ENCODE assay signal across 23 cellular contexts in the genomic region with DNA sequence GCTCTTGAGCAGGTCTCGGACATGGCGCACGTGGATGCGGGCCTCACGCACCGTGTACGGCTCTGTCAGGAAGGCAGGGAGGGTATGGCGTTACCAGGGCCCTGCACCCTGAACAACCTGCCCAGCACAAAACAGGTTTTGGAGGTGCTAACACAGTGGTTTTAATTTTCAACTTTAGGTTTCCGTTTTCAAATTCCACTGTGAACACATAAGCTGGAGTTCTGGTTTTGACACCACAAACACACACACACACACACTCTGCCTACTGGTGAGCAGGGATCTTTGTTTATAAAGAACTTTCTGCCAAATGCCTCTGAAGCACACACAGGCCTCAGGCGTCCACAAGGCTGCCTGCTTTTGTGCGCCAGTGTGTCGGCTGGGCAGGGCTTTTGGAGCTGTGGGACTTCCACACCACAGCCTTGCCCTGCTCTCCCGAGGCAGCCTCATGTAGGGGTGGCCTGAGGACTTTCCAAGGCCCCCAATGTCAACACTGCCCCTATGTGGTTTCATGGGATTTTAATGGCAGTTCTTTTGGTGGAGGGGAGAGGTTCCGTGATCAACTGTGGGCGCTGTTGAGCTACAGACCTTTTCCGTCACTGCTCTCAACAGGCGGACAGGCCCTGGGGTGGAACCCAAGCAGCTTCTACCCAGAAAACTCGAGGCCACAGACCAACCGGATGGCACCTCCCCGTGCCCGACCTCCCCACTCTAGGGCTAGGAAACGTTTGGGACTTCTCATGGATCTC. TPM values are rescaled to one million over a fixed set of nuclear protein-coding genes. Genes with fewer than 3 reads are reported as not detected.
DNase-seq lines count a peak whose midpoint lies in the region; ATAC-seq, FAIRE-seq and TF ChIP-seq lines count a peak whose summit lies in the region.
"Had no signal": no experiment of that assay in that cellular context is flagged by ENCODE, and none has a peak within 500 bp of the region (broad histone marks: within the 10 kb centered on the region; RNA-seq: fewer than 3 reads in every experiment).

No MANE protein-coding gene starts in this region.

- H3K4me3 ChIP-seq in heart right ventricle (no peak overlapping the region), K562 (no peak overlapping the region), HepG2 (replicated peaks in 1 of 3; ENCODE audit: insufficient read depth in 1 of 3, low read depth in 2 of 3, low read length in 3 of 3) (no peak overlapping the region), stomach smooth muscle (ENCODE audit: low read length in 2 of 2) (no peak overlapping the region)
- H3K4me3 ChIP-seq: thoracic aorta had no signal

- FAIRE-seq in K562 (lab: Jason Lieb, UNC) = no peak
- FAIRE-seq in HepG2 (lab: Jason Lieb, UNC) = no peak
- FAIRE-seq: GM12891 had no signal

- in situ Hi-C loops in K562 (cut with MboI) (no loop called here), HepG2 (cut with HindIII; ENCODE audit: extremely low pct_ligation_motif_present, low pct_unique_long_range_greater_than_20kb) (no loop called here)

- H3K4me1 ChIP-seq in heart right ventricle = peaks cover 0 to 35% (median 20%) of the 10 kb centered on the region in 9 donors
- peaks cover 0 to 7% of the 10 kb centered on the region in 2 experiments; a peak in 2 of 5 replicates for H3K4me1 ChIP-seq in K562 (replicated peaks in 1 of 2; ENCODE audit: control insufficient read depth in 2 of 2, insufficient read depth in 2 of 2, low read length in 2 of 2)
- peaks cover 22% of the 10 kb centered on the region for H3K4me1 ChIP-seq in HepG2 (ENCODE audit: insufficient read depth, low read length)
- peaks cover 33% of the 10 kb centered on the region for H3K4me1 ChIP-seq in stomach smooth muscle (ENCODE audit: control insufficient read depth, insufficient read depth, low read length)

- WGBS in heart right ventricle, 2 donors = 85 to 89% methylated on average over 22 of the region's 22 CpGs
- WGBS in K562 (ENCODE audit: insufficient coverage, low coverage, missing lambda C conversion rate) = 88% methylated on average over 12 of the region's 22 CpGs
- 97% methylated on average over 13 of the region's 22 CpGs for WGBS in HepG2 (ENCODE audit: low lambda C conversion rate)

- no peaks in the 10 kb centered on the region; the same call in 1 of the 2 replicates for H4K20me1 ChIP-seq in K562 (replicated peaks; ENCODE audit: control insufficient read depth, insufficient read depth, low read length)
- H4K20me1 ChIP-seq in HepG2 (ENCODE audit: insufficient read depth, low read length) = peaks cover 24% of the 10 kb centered on the region

- H3K36me3 ChIP-seq in heart right ventricle (peaks cover 5 to 74% (median 54%) of the 10 kb centered on the region in 9 donors), K562 (ENCODE audit: control insufficient read depth, insufficient read depth, low read length) (peaks cover 92% of the 10 kb centered on the region; the same call in 1 of the 3 replicates), HepG2 (replicated peaks in 1 of 2; ENCODE audit: control insufficient read depth in 1 of 2, insufficient read depth in 2 of 2, low read length in 2 of 2) (peaks cover 35 to 75% of the 10 kb centered on the region in 2 experiments), stomach smooth muscle (ENCODE audit: control insufficient read depth in 2 of 2, insufficient read depth in 2 of 2, low read length in 2 of 2) (peaks cover 35 to 38% of the 10 kb centered on the region in 2 donors)

- CTCF ChIA-PET in K562 (lab: Yijun Ruan, JAX; ENCODE audit: low intra/inter-chr PET ratio) = no interaction called here
- CTCF ChIA-PET in HepG2 (lab: Yijun Ruan, JAX; ENCODE audit: low intra/inter-chr PET ratio, low total read pairs) = no interaction called here

- TF ChIP-seq POLR2A in K562 (conservative IDR thresholded peaks at IDR 0.05) (no peak), HepG2 (IDR thresholded peaks at IDR 0.05; ENCODE audit: insufficient read depth in 1 of 2, low read depth in 2 of 2, low read length in 2 of 2) (no peak), GM18505 (IDR thresholded peaks at IDR 0.05; ENCODE audit: borderline replicate concordance, extremely low read depth, insufficient read depth, insufficient read length) (no peak)

- H3K79me2 ChIP-seq in K562 (ENCODE audit: control insufficient read depth, insufficient read depth, low read length) = peaks cover 28% of the 10 kb centered on the region
- H3K79me2 ChIP-seq in HepG2 (ENCODE audit: insufficient read depth, low read length) = peaks cover 25% of the 10 kb centered on the region

- POLR2A ChIA-PET in K562 (lab: Yijun Ruan, JAX) (no interaction called here), HepG2 (lab: Yijun Ruan, JAX) (interaction anchor here (2.4 kb wide), 1 partner anchor 8 kb away, joined by 11 read pairs; no protein-coding TSS in a partner anchor)

- no peak overlapping the region; a peak in 1 of 4 replicates for H3K9ac ChIP-seq in K562 (ENCODE audit: insufficient read depth in 1 of 2, low read depth in 2 of 2, low read length in 2 of 2)
- no peak overlapping the region for H3K9ac ChIP-seq in HepG2 (ENCODE audit: insufficient read depth, low read depth, low read length)
- H3K9ac ChIP-seq in stomach smooth muscle (ENCODE audit: low read length in 2 of 2) = peak overlapping the region in 1 of 2 donors; percentile 36

- H3K4me2 ChIP-seq in K562 (ENCODE audit: insufficient read depth, low read length) = no peak overlapping the region
- no peak overlapping the region for H3K4me2 ChIP-seq in HepG2 (ENCODE audit: low read depth, low read length)

- no peak for ATAC-seq in heart right ventricle
- ATAC-seq in K562 = no peak
- ATAC-seq in HepG2 = no peak
- ATAC-seq in GM18498 (IDR thresholded peaks at IDR 0.05; ENCODE audit: unreplicated experiment) = no peak
- ATAC-seq in GM18505 (IDR thresholded peaks at IDR 0.05; ENCODE audit: unreplicated experiment) = no peak
- ATAC-seq: activated CD4-positive, alpha-beta T cell treated with anti-CD3 and anti-CD28 coated beads for 36 hours had no signal

- H3K27me3 ChIP-seq in heart right ventricle (no peaks in the 10 kb centered on the region), K562 (ENCODE audit: control insufficient read depth in 2 of 2, insufficient read depth in 2 of 2, low read length in 2 of 2) (no peaks in the 10 kb centered on the region), HepG2 (ENCODE audit: control insufficient read depth in 1 of 2, insufficient read depth in 2 of 2, low read length in 2 of 2) (no peaks in the 10 kb centered on the region), stomach smooth muscle (ENCODE audit: control insufficient read depth in 1 of 2, insufficient read depth in 2 of 2, low read length in 2 of 2) (no peaks in the 10 kb centered on the region)

- TF ChIP-seq RAD21 in K562 (CRISPR knock-in tag; conservative IDR thresholded peaks at IDR 0.05 in 1 of 2, IDR thresholded peaks at IDR 0.05 in 1 of 2) (no peak), HepG2 (CRISPR knock-in tag; IDR thresholded peaks at IDR 0.05) (no peak)

- intact Hi-C loops in cardiac septum (cut with DNase I) (no loop called here), heart right ventricle (cut with DNase I) (loop anchor here in 1 of 10 donors (10.0 kb wide), 1 partner anchor 307 kb away; no protein-coding TSS in a partner anchor), K562 (cut with micrococcal nuclease) (no loop called here), HepG2 (cut with micrococcal nuclease; ENCODE audit: unreplicated experiment) (no loop called here)

- H3K27ac ChIP-seq in heart right ventricle (no peak overlapping the region), K562 (ENCODE audit: extremely low read depth, low read depth, low read length) (no peak overlapping the region), HepG2 (ENCODE audit: extremely low read length, insufficient read depth, low read length) (no peak overlapping the region), stomach smooth muscle (ENCODE audit: low read length) (peak overlapping the region; percentile 46)
- H3K27ac ChIP-seq: C4-2B, thoracic aorta had no signal

- TF ChIP-seq EP300 in K562 (IDR thresholded peaks at IDR 0.05; ENCODE audit: low read length) (no peak), HepG2 (IDR thresholded peaks at IDR 0.05; ENCODE audit: low read depth in 2 of 2, low read length in 2 of 2) (no peak), HepG2 (CRISPR knock-in tag; IDR thresholded peaks at IDR 0.05; ENCODE audit: borderline replicate concordance) (no peak)

- H3K9me3 ChIP-seq in heart right ventricle (no peaks in the 10 kb centered on the region), K562 (replicated peaks; ENCODE audit: control insufficient read depth, insufficient read depth, low read depth, low read length) (no peaks in the 10 kb centered on the region), HepG2 (ENCODE audit: low read length) (no peaks in the 10 kb centered on the region), stomach smooth muscle (ENCODE audit: control insufficient read depth in 2 of 2, low read length in 2 of 2) (no peaks in the 10 kb centered on the region)
- H3K9me3 ChIP-seq: thoracic aorta had no signal

- no peaks in the 10 kb centered on the region for H3K9me1 ChIP-seq in K562 (ENCODE audit: control insufficient read depth, insufficient read depth, low read length)

- DNase-seq in cardiac septum (ENCODE audit: low spot score) = peak; percentile 66
- no peak for DNase-seq in heart right ventricle
- DNase-seq in K562 (ENCODE audit: extremely low read depth in 1 of 4, low spot score in 3 of 4) = no peak
- no peak for DNase-seq in HepG2 (ENCODE audit: low spot score)
- no peak for DNase-seq in NCI-H345 (lab: John Stamatoyannopoulos, UW)
- DNase-seq: ACHN; activated CD4-positive, alpha-beta T cell treated with anti-CD3 and anti-CD28 coated beads for 36 hours; activated gamma-delta T cell; cerebellar nuclear complex; DMS 273 treated with DMSO at 0.1 percent for 48 hours; effector memory CD4-positive, alpha-beta T cell; hippocampal formation; KBM-7; NCI-H1930; RPMI8226 had no signal

- H2AFZ ChIP-seq in K562 (ENCODE audit: low read depth, low read length) = no peak overlapping the region
- no peak overlapping the region for H2AFZ ChIP-seq in HepG2 (ENCODE audit: low read length)

- BruUV-seq in K562 (replicated peaks; lab: Mats Ljungman, UMichigan) = no TSS peak
- no TSS peak for BruUV-seq in HepG2 (replicated peaks; lab: Mats Ljungman, UMichigan)

- TF ChIP-seq CTCF in heart right ventricle (IDR thresholded peaks at IDR 0.05) (no peak), K562 (IDR thresholded peaks at IDR 0.05 in 2 of 3, conservative IDR thresholded peaks at IDR 0.05 in 1 of 3; ENCODE audit: insufficient read depth in 2 of 3, low read depth in 1 of 3, low read length in 3 of 3) (peak in 2 of 3 experiments; percentile 22 to 33; a peak in 2 of 6 replicates), HepG2 (CRISPR knock-in tag; IDR thresholded peaks at IDR 0.05) (no peak)

RNA-seq across cellular contexts. Expression of gene CLUH, which starts 9.4 kb away (rescaled TPM):
- 143 TPM for total RNA-seq in cardiac septum
- total RNA-seq in heart right ventricle = 100 to 1,000 TPM; 122 to 198 (median 170) TPM
- 100 to 1,000 TPM in 1 of 2 donors, 10 to 100 TPM in 1; 55.6 to 123 TPM for polyA plus RNA-seq in heart right ventricle
- total RNA-seq in K562 (2011; cell fraction: chromatin; rRNA removed; ENCODE audit: low replicate concordance) = 95.4 and 344 TPM in 2 replicates
- 211 and 238 TPM in 2 replicates for total RNA-seq in K562 (2011; cell fraction: nucleolus; rRNA removed)
- total RNA-seq in K562 (2011; cell fraction: nucleoplasm; rRNA removed) = 98.1 and 116 TPM in 2 replicates
- total RNA-seq in K562 (2014; rRNA removed) = 63.0 and 94.0 TPM in 2 replicates
- 13.7 and 21.2 TPM in 2 replicates for total RNA-seq in K562 (2014; rRNA removed; fragmentation: Illumina TruSeq; extraction: Trizol)
- total RNA-seq in K562 (2015; rRNA removed; fragmentation: Illumina TruSeq; extraction: Trizol) = 33.2 and 34.8 TPM in 2 replicates
- total RNA-seq in K562 (2021) = 126 and 140 TPM in 2 replicates
- polyA plus RNA-seq in K562 (2011; rRNA removed) = 15.3 and 40.1 TPM in 2 replicates
- polyA plus RNA-seq in K562 (2011; cell fraction: cytosol; rRNA removed) = 15.5 and 39.0 TPM in 2 replicates
- 204 and 334 TPM in 2 replicates for polyA plus RNA-seq in K562 (2011; cell fraction: nucleus; rRNA removed)
- polyA plus RNA-seq in K562 (2012) = 52.7 and 74.7 TPM in 2 replicates
- polyA plus RNA-seq in K562 (2014; fragmentation: Illumina TruSeq; extraction: Trizol) = 71.2 and 88.2 TPM in 2 replicates
- polyA plus RNA-seq in K562 (2014; fragmentation: Nextera tagmentation; extraction: Ambion mirVana) = under 1 TPM; 0.21 to 0.25 TPM
- polyA plus RNA-seq in K562 (2014; rRNA removed) = 72.8 and 73.4 TPM in 2 replicates
- 12.6 and 14.7 TPM in 2 replicates for polyA minus RNA-seq in K562 (2011; rRNA and poly(A)+ RNA removed)
- 49.7 and 59.2 TPM in 2 replicates for polyA minus RNA-seq in K562 (2011; cell fraction: cytosol; rRNA and poly(A)+ RNA removed)
- polyA minus RNA-seq in K562 (2011; cell fraction: nucleus; rRNA and poly(A)+ RNA removed) = 57.4 and 59.4 TPM in 2 replicates
- 49.8 and 60.5 TPM in 2 replicates for total RNA-seq in HepG2 (2016; rRNA removed; fragmentation: Illumina TruSeq; extraction: Trizol)
- 11.3 and 11.7 TPM in 2 replicates for total RNA-seq in HepG2 (2016; cell fraction: cytosol; rRNA removed; fragmentation: Illumina TruSeq; extraction: Trizol; ENCODE audit: low read depth)
- total RNA-seq in HepG2 (2016; cell fraction: insoluble cytoplasmic fraction; rRNA removed; fragmentation: Illumina TruSeq; extraction: Trizol) = 45.0 and 62.9 TPM in 2 replicates
- total RNA-seq in HepG2 (2016; cell fraction: membrane; rRNA removed; fragmentation: Illumina TruSeq; extraction: Trizol) = 16.8 and 17.9 TPM in 2 replicates
- total RNA-seq in HepG2 (2016; cell fraction: nucleus; rRNA removed; fragmentation: Illumina TruSeq; extraction: Trizol) = 62.8 and 64.0 TPM in 2 replicates
- polyA plus RNA-seq in HepG2 (2011; rRNA removed) = 30.9 and 45.5 TPM in 2 replicates
- polyA plus RNA-seq in HepG2 (2011; cell fraction: cytosol; rRNA removed) = 12.6 and 25.6 TPM in 2 replicates
- 461 and 635 TPM in 2 replicates for polyA plus RNA-seq in HepG2 (2011; cell fraction: nucleus; rRNA removed)
- polyA plus RNA-seq in HepG2 (2012) = 51.7 and 79.2 TPM in 2 replicates
- 3.2 and 3.5 TPM in 2 replicates for polyA plus RNA-seq in HepG2 (2016; cell fraction: cytosol; fragmentation: Illumina TruSeq; extraction: Trizol; ENCODE audit: low read depth)
- polyA plus RNA-seq in HepG2 (2016; cell fraction: insoluble cytoplasmic fraction; fragmentation: Illumina TruSeq; extraction: Trizol; ENCODE audit: low read depth) = 34.8 and 48.7 TPM in 2 replicates
- 7.2 and 8.4 TPM in 2 replicates for polyA plus RNA-seq in HepG2 (2016; cell fraction: membrane; fragmentation: Illumina TruSeq; extraction: Trizol; ENCODE audit: low read depth)
- polyA plus RNA-seq in HepG2 (2016; cell fraction: nucleus; fragmentation: Illumina TruSeq; extraction: Trizol; ENCODE audit: insufficient read depth, low read depth) = 175 and 188 TPM in 2 replicates
- 37.7 and 94.5 TPM in 2 replicates for polyA minus RNA-seq in HepG2 (2011; rRNA and poly(A)+ RNA removed; ENCODE audit: low replicate concordance)
- polyA minus RNA-seq in HepG2 (2011; cell fraction: cytosol; rRNA and poly(A)+ RNA removed) = 30.1 and 31.9 TPM in 2 replicates
- polyA minus RNA-seq in HepG2 (2011; cell fraction: nucleus; rRNA and poly(A)+ RNA removed) = 48.6 and 55.4 TPM in 2 replicates

RNA-seq across cellular contexts. Expression of gene CCDC92B, which starts 47.3 kb away (rescaled TPM):
- total RNA-seq in cardiac septum (0.13 TPM), heart right ventricle (under 1 TPM; 0.06 to 0.30 (median 0.19) TPM), K562 (2014; rRNA removed) (not detected in 2 replicates), K562 (2014; rRNA removed; fragmentation: Illumina TruSeq; extraction: Trizol) (not detected in 2 replicates), K562 (2015; rRNA removed; fragmentation: Illumina TruSeq; extraction: Trizol) (not detected in 2 replicates), K562 (2021) (not detected in 2 replicates), HepG2 (2016; rRNA removed; fragmentation: Illumina TruSeq; extraction: Trizol) (not detected in 2 replicates)
- polyA plus RNA-seq in heart right ventricle (under 1 TPM; 0.06 to 0.44 TPM), K562 (2011; rRNA removed) (not detected in 2 replicates), K562 (2014; fragmentation: Illumina TruSeq; extraction: Trizol) (not detected in 2 replicates), K562 (2014; fragmentation: Nextera tagmentation; extraction: Ambion mirVana) (not detected), K562 (2014; rRNA removed) (not detected in 2 replicates), HepG2 (2011; rRNA removed) (not detected in 2 replicates)
- total RNA-seq in K562 (2011; cell fraction: chromatin; rRNA removed; ENCODE audit: low replicate concordance) = not detected in 2 replicates
- 0.13 TPM in 1 of 2 replicates, not detected in the other for total RNA-seq in K562 (2011; cell fraction: nucleolus; rRNA removed)
- total RNA-seq in K562 (2011; cell fraction: nucleoplasm; rRNA removed) = not detected in 2 replicates
- not detected in 2 replicates for polyA plus RNA-seq in K562 (2011; cell fraction: cytosol; rRNA removed)
- not detected in 2 replicates for polyA plus RNA-seq in K562 (2011; cell fraction: nucleus; rRNA removed)
- polyA plus RNA-seq in K562 (2012) = not detected in 2 replicates
- not detected in 2 replicates for polyA minus RNA-seq in K562 (2011; rRNA and poly(A)+ RNA removed)
- not detected in 2 replicates for polyA minus RNA-seq in K562 (2011; cell fraction: cytosol; rRNA and poly(A)+ RNA removed)
- polyA minus RNA-seq in K562 (2011; cell fraction: nucleus; rRNA and poly(A)+ RNA removed) = not detected in 2 replicates
- total RNA-seq in HepG2 (2016; cell fraction: cytosol; rRNA removed; fragmentation: Illumina TruSeq; extraction: Trizol; ENCODE audit: low read depth) = not detected in 2 replicates
- not detected in 2 replicates for total RNA-seq in HepG2 (2016; cell fraction: insoluble cytoplasmic fraction; rRNA removed; fragmentation: Illumina TruSeq; extraction: Trizol)
- total RNA-seq in HepG2 (2016; cell fraction: membrane; rRNA removed; fragmentation: Illumina TruSeq; extraction: Trizol) = not detected in 2 replicates
- not detected in 2 replicates for total RNA-seq in HepG2 (2016; cell fraction: nucleus; rRNA removed; fragmentation: Illumina TruSeq; extraction: Trizol)
- polyA plus RNA-seq in HepG2 (2011; cell fraction: cytosol; rRNA removed) = not detected in 2 replicates
- not detected in 2 replicates for polyA plus RNA-seq in HepG2 (2011; cell fraction: nucleus; rRNA removed)
- polyA plus RNA-seq in HepG2 (2012) = 0.04 TPM in 1 of 2 replicates, not detected in the other
- polyA plus RNA-seq in HepG2 (2016; cell fraction: cytosol; fragmentation: Illumina TruSeq; extraction: Trizol; ENCODE audit: low read depth) = not detected in 2 replicates
- polyA plus RNA-seq in HepG2 (2016; cell fraction: insoluble cytoplasmic fraction; fragmentation: Illumina TruSeq; extraction: Trizol; ENCODE audit: low read depth) = not detected in 2 replicates
- not detected in 2 replicates for polyA plus RNA-seq in HepG2 (2016; cell fraction: membrane; fragmentation: Illumina TruSeq; extraction: Trizol; ENCODE audit: low read depth)
- not detected in 2 replicates for polyA plus RNA-seq in HepG2 (2016; cell fraction: nucleus; fragmentation: Illumina TruSeq; extraction: Trizol; ENCODE audit: insufficient read depth, low read depth)
- polyA minus RNA-seq in HepG2 (2011; rRNA and poly(A)+ RNA removed; ENCODE audit: low replicate concordance) = 2.1 TPM in 1 of 2 replicates, not detected in the other
- polyA minus RNA-seq in HepG2 (2011; cell fraction: cytosol; rRNA and poly(A)+ RNA removed) = not detected in 2 replicates
- polyA minus RNA-seq in HepG2 (2011; cell fraction: nucleus; rRNA and poly(A)+ RNA removed) = not detected in 2 replicates
- total RNA-seq: activated CD4-positive, alpha-beta T cell treated with anti-CD3 and anti-CD28 coated beads for 36 hours; kidney epithelial cell; NCI-H460 had no signal

Comparison
In these comparisons a context has a peak if more than half of its experiments do, and no peak if none do; other contexts are left out.
1. CTCF ChIP-seq: peak in K562 (2 of 3); none in heart right ventricle (0 of 9) and HepG2 (single experiment).